In genomic region chr11:70819022-70819421, GRCh38 we compare ENCODE assay signal across 5 cellular contexts.
"Had no signal": no experiment of that assay in that cellular context is flagged by ENCODE, and none has a peak within 500 bp of the region (broad histone marks: within the 10 kb centered on the region; RNA-seq: fewer than 3 reads in every experiment).

No MANE protein-coding gene starts in this region.

- H2AFZ ChIP-seq: GM23338 had no signal

- H3K4me3 ChIP-seq: GM23338, K562 had no signal

- ATAC-seq: GM23338, K562 had no signal

- H3K4me2 ChIP-seq: GM23338 had no signal

- DNase-seq: H9, HCEC 1CT, IMR-90 had no signal
